9 cellular contexts compared by ENCODE assay signal in genomic region chr18:23259701-23260661, GRCh38.
DNase-seq lines count a peak whose midpoint lies in the region; FAIRE-seq and TF ChIP-seq lines count a peak whose summit lies in the region.
"Had no signal": no experiment of that assay in that cellular context is flagged by ENCODE, and none has a peak within 500 bp of the region (broad histone marks: within the 10 kb centered on the region; RNA-seq: fewer than 3 reads in every experiment).

No MANE protein-coding gene starts in this region.

- H3K27me3 ChIP-seq in mucosa of stomach (ENCODE audit: control insufficient read depth, insufficient read depth, low read length) = no peaks in the 10 kb centered on the region

- FAIRE-seq in urothelium cell line (lab: Jason Lieb, UNC) = no peak
- FAIRE-seq: A549 had no signal

- no peaks in the 10 kb centered on the region for H3K36me3 ChIP-seq in mucosa of stomach (ENCODE audit: control insufficient read depth, insufficient read depth, low read length)

- peak; percentile 25 for DNase-seq in NCI-H748 (lab: John Stamatoyannopoulos, UW; ENCODE audit: unreplicated experiment)
- no peak for DNase-seq in NCI-H748 treated with DMSO at 0.1 percent for 48 hours (lab: John Stamatoyannopoulos, UW)
- peak; percentile 89 for DNase-seq in H4 (ENCODE audit: low spot score)
- peak; percentile 64 for DNase-seq in NAMALWA (ENCODE audit: low spot score)
- DNase-seq in UCSD-AML1 (lab: John Stamatoyannopoulos, UW; ENCODE audit: unreplicated experiment) = peak; percentile 83
- no peak for DNase-seq in epithelial cell of proximal tubule (ENCODE audit: low read depth)
- peak; percentile 40 for DNase-seq in urothelium cell line (ENCODE audit: low spot score)

- H3K9ac ChIP-seq in mucosa of stomach (ENCODE audit: low read length) = peak overlapping the region; percentile 51

- H3K4me1 ChIP-seq in mucosa of stomach (ENCODE audit: control insufficient read depth, insufficient read depth, low read length) = peaks cover 22% of the 10 kb centered on the region
- H3K4me1 ChIP-seq: A549 had no signal

- TF ChIP-seq CTCF in epithelial cell of proximal tubule (conservative IDR thresholded peaks at IDR 0.05; ENCODE audit: low read depth, low read length) = no peak

- H3K9me3 ChIP-seq in mucosa of stomach (ENCODE audit: control insufficient read depth, low read length) = no peaks in the 10 kb centered on the region
- H3K9me3 ChIP-seq: A549 had no signal

- H3K4me3 ChIP-seq in epithelial cell of proximal tubule (ENCODE audit: low read depth, low read length) = peak overlapping the region; percentile 39
- H3K4me3 ChIP-seq in mucosa of stomach (ENCODE audit: low read length) = no peak overlapping the region
- H3K4me3 ChIP-seq: A549 had no signal

Comparison
In these comparisons a context has a peak if more than half of its experiments do, and no peak if none do; other contexts are left out.
1. DNase-seq: peak in NCI-H748 (single experiment), H4 (single experiment), NAMALWA (single experiment), UCSD-AML1 (single experiment) and urothelium cell line (single experiment); none in NCI-H748 treated with DMSO at 0.1 percent for 48 hours (single experiment) and epithelial cell of proximal tubule (single experiment).